8 cellular contexts compared by ENCODE assay signal in the genomic region with DNA sequence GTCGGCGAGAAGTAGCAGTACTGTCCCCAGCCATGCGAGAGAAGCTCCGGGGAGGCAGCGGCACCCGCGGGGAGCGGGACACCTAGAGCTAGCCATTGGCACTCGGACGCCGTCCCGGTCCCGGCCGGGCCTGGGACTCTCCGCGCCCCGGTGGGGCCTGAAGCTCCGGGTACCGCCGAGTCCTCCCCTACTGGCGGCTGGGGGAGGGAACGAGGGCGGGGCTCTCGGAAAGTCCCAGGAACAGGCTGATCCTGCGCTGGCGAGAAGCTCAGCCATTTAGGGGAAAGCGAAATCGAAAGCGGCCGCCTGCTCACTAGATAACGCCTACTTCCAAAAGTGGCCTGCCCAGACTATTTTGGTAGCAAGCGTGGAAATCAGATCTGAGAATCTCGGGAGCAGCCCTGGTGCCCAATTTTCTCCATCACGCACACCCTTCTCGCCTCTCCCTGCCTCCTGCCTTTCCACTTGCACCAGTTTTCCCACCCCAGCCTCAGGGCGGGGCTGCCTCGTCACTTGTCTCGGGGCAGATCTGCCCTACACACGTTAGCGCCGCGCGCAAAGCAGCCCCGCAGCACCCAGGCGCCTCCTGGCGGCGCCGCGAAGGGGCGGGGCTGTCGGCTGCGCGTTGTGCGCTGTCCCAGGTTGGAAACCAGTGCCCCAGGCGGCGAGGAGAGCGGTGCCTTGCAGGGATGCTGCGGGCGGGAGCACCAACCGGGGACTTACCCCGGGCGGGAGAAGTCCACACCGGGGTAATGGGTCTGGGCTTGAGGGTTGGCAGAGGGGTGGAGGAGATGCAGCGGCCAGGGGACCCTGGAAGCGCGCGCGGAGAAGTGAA. TPM values are rescaled to one million over a fixed set of nuclear protein-coding genes. Genes with fewer than 3 reads are reported as not detected.
DNase-seq lines count a peak whose midpoint lies in the region; FAIRE-seq and TF ChIP-seq lines count a peak whose summit lies in the region.

A gene (plus strand): TSS at position 652 of the 835 bp plus-strand sequence. CDS start 38 bp downstream, at position 690.
A gene with protein sequence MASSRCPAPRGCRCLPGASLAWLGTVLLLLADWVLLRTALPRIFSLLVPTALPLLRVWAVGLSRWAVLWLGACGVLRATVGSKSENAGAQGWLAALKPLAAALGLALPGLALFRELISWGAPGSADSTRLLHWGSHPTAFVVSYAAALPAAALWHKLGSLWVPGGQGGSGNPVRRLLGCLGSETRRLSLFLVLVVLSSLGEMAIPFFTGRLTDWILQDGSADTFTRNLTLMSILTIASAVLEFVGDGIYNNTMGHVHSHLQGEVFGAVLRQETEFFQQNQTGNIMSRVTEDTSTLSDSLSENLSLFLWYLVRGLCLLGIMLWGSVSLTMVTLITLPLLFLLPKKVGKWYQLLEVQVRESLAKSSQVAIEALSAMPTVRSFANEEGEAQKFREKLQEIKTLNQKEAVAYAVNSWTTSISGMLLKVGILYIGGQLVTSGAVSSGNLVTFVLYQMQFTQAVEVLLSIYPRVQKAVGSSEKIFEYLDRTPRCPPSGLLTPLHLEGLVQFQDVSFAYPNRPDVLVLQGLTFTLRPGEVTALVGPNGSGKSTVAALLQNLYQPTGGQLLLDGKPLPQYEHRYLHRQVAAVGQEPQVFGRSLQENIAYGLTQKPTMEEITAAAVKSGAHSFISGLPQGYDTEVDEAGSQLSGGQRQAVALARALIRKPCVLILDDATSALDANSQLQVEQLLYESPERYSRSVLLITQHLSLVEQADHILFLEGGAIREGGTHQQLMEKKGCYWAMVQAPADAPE (minus strand): TSS at position 164 of the 835 bp plus-strand sequence. CDS start 68 bp downstream, at position 96.

- peak; percentile 64 for TF ChIP-seq POLR2A in endothelial cell of umbilical vein (IDR thresholded peaks at IDR 0.05; ENCODE audit: low read depth, low read length)

- H3K4me3 ChIP-seq in OCI-LY7 (ENCODE audit: low read depth, low read length, poor library complexity, severe bottlenecking), result peak within 1 kb of the TSS; percentile 83
- H3K4me3 ChIP-seq in endothelial cell of umbilical vein (replicated peaks in 1 of 3; ENCODE audit: insufficient read depth in 1 of 3, low read depth in 1 of 3, low read length in 3 of 3), result peak within 1 kb of the TSS; percentile 63 to 83 (median 75)
- peak within 1 kb of the TSS; percentile 95 for H3K4me3 ChIP-seq in mononuclear cell (ENCODE audit: low read length)

- H3K27me3 ChIP-seq in endothelial cell of umbilical vein (ENCODE audit: control insufficient read depth in 2 of 2, insufficient read depth in 2 of 2, low read length in 2 of 2), result peaks cover 2 to 15% of the 10 kb centered on the region in 2 experiments
- H3K27me3 ChIP-seq in mononuclear cell (ENCODE audit: insufficient read depth, low read length), result no peaks in the 10 kb centered on the region

- CTCF ChIA-PET in OCI-LY7 (lab: Charles Lee; ENCODE audit: unreplicated experiment) (interaction anchor here (0.6 to 1.5 kb wide), 5 partner anchors 9 to 661 kb away, joined by 3 to 6 read pairs (median 4); a partner anchor contains a TSS), endothelial cell of umbilical vein (lab: Charles Lee) (interaction anchor here (0.8 to 8.1 kb wide), 20 partner anchors 8 to 464 kb away, joined by 3 to 274 read pairs (median 6); a partner anchor contains a TSS)

- TF ChIP-seq CTCF in GM20000 (IDR thresholded peaks at IDR 0.05; ENCODE audit: extremely low read depth, missing control alignments), result peak; percentile 84
- peak; percentile 81 for TF ChIP-seq CTCF in OCI-LY7 (conservative IDR thresholded peaks at IDR 0.05; ENCODE audit: low read length)
- peak; percentile 82 to 86 for TF ChIP-seq CTCF in endothelial cell of umbilical vein (IDR thresholded peaks at IDR 0.05; ENCODE audit: extremely low read depth in 1 of 2, insufficient read depth in 1 of 2, low read depth in 1 of 2, low read length in 2 of 2)

- DNase-seq in D341Med (ENCODE audit: low spot score) (peak; percentile 94), GM20000 (ENCODE audit: low spot score) (peak; percentile 95), HT-29 (ENCODE audit: low spot score) (peak; percentile 92), OCI-LY7 (ENCODE audit: low spot score) (peak; percentile 94), activated T-cell treated with anti-CD3 and anti-CD28 coated beads for 1 hour (ENCODE audit: low read depth) (peak; percentile 88), endothelial cell of umbilical vein (ENCODE audit: low read depth, low spot score) (peak; percentile 96)
- peak; percentile 89 to 95 for DNase-seq in stimulated activated CD8-positive, alpha-beta memory T cell treated with anti-CD3 and anti-CD28 coated beads, Interleukin-2, amount 100 ng/mL, for 48 hours (ENCODE audit: low read depth in 2 of 2)

- H3K9me3 ChIP-seq in OCI-LY7 (ENCODE audit: low read length) (no peaks in the 10 kb centered on the region), endothelial cell of umbilical vein (replicated peaks; ENCODE audit: control insufficient read depth, insufficient read depth, low read length) (no peaks in the 10 kb centered on the region), mononuclear cell (ENCODE audit: low read depth, low read length) (no peaks in the 10 kb centered on the region)

- peak within 1 kb of the TSS; percentile 99 for H3K4me2 ChIP-seq in OCI-LY7 (ENCODE audit: low read length)
- peak within 1 kb of the TSS; percentile 75 for H3K4me2 ChIP-seq in endothelial cell of umbilical vein (ENCODE audit: insufficient read depth, low read length)

- BruUV-seq in OCI-LY7 (replicated peaks; lab: Mats Ljungman, UMichigan), result no TSS peak
- BruUV-seq in endothelial cell of umbilical vein (replicated peaks; lab: Mats Ljungman, UMichigan), result no TSS peak

- dilution Hi-C loops in endothelial cell of umbilical vein (cut with MboI; ENCODE audit: extremely low pct_ligation_motif_present, low sequenced_read_pairs), result no loop called here

- H2AFZ ChIP-seq in OCI-LY7 (ENCODE audit: low read length), result peak within 1 kb of the TSS; percentile 49
- H2AFZ ChIP-seq in endothelial cell of umbilical vein (ENCODE audit: low read depth, low read length), result peak within 1 kb of the TSS; percentile 61

- FAIRE-seq in endothelial cell of umbilical vein (lab: Jason Lieb, UNC), result peak; percentile 96

- intact Hi-C loops in OCI-LY7 (cut with micrococcal nuclease; ENCODE audit: unreplicated experiment), result loop anchor here (1.0 kb wide), 3 partner anchors 9 to 15 kb away; a partner anchor contains a TSS
- intact Hi-C loops in endothelial cell of umbilical vein (cut with micrococcal nuclease), result loop anchor here (1.0 kb wide), 3 partner anchors 9 to 27 kb away; a partner anchor contains a TSS

- POLR2A ChIA-PET in OCI-LY7 (lab: Charles Lee) (interaction anchor here (0.6 to 7.7 kb wide), 13 partner anchors 9 to 753 kb away, joined by 3 to 88 read pairs (median 4); a partner anchor contains a TSS), endothelial cell of umbilical vein (lab: Charles Lee) (interaction anchor here (1.4 to 2.2 kb wide), 2 partner anchors 15 to 118 kb away, joined by 7 to 12 read pairs; a partner anchor contains a TSS)

- H4K20me1 ChIP-seq in OCI-LY7 (ENCODE audit: insufficient read depth, low read length) (no peaks in the 10 kb centered on the region), endothelial cell of umbilical vein (replicated peaks; ENCODE audit: control insufficient read depth, extremely low read depth, insufficient read depth, low read length) (no peaks in the 10 kb centered on the region)

- no peaks in the 10 kb centered on the region for H3K9me1 ChIP-seq in endothelial cell of umbilical vein (replicated peaks; ENCODE audit: control insufficient read depth, extremely low read depth, insufficient read depth, low read length)

- H3K9me2 ChIP-seq in OCI-LY7 (ENCODE audit: insufficient read depth, low read length), result no peaks in the 10 kb centered on the region

- H3K9ac ChIP-seq in endothelial cell of umbilical vein (replicated peaks; ENCODE audit: extremely low read depth, insufficient read depth, low read length), result peak within 1 kb of the TSS; percentile 50

- H3K79me2 ChIP-seq in OCI-LY7 (ENCODE audit: insufficient read depth, low read depth, low read length) (peaks cover 42% of the 10 kb centered on the region), endothelial cell of umbilical vein (ENCODE audit: control insufficient read depth, insufficient read depth, low read length) (no peaks in the 10 kb centered on the region)

- H3K36me3 ChIP-seq in OCI-LY7 (ENCODE audit: insufficient read depth, low read length), result peaks cover 50% of the 10 kb centered on the region
- H3K36me3 ChIP-seq in endothelial cell of umbilical vein (ENCODE audit: control insufficient read depth in 2 of 2, extremely low read depth in 1 of 2, insufficient read depth in 2 of 2, low read length in 2 of 2), result no peaks in the 10 kb centered on the region

- peak within 1 kb of the TSS; percentile 83 for H3K27ac ChIP-seq in OCI-LY7 (ENCODE audit: low read depth, low read length, poor library complexity, severe bottlenecking)
- H3K27ac ChIP-seq in endothelial cell of umbilical vein (ENCODE audit: insufficient read depth, low read depth, low read length), result peak within 1 kb of the TSS; percentile 18

- H3K4me1 ChIP-seq in OCI-LY7 (ENCODE audit: insufficient read depth, low read length, poor library complexity, severe bottlenecking) (peaks cover 58% of the 10 kb centered on the region), endothelial cell of umbilical vein (ENCODE audit: control insufficient read depth, extremely low read depth, insufficient read depth, low read length) (peaks cover 13% of the 10 kb centered on the region), mononuclear cell (ENCODE audit: insufficient read depth, low read length) (peaks cover 78% of the 10 kb centered on the region)

RNA-seq across cellular contexts. Expression of the first gene that starts in this region (rescaled TPM):
- total RNA-seq in HT-29 (2014; rRNA removed; shearing (Covaris generic)), result 2.1 and 4.4 TPM in 2 replicates
- 149 and 158 TPM in 2 replicates for total RNA-seq in OCI-LY7 (2014; rRNA removed; shearing (Covaris generic))
- total RNA-seq in OCI-LY7 (2022), result 193 and 207 TPM in 2 replicates
- total RNA-seq in endothelial cell of umbilical vein, result 2.7 and 6.3 TPM in 2 replicates
- 6.3 and 6.4 TPM in 2 replicates for polyA plus RNA-seq in endothelial cell of umbilical vein
- polyA plus RNA-seq in endothelial cell of umbilical vein (2011; cell fraction: cytosol; rRNA removed), result 4.5 and 5.0 TPM in 2 replicates
- 1.0 and 1.7 TPM in 2 replicates for polyA plus RNA-seq in endothelial cell of umbilical vein (2011; cell fraction: nucleus; rRNA removed)
- polyA plus RNA-seq in endothelial cell of umbilical vein (2012), result 5.1 and 8.4 TPM in 2 replicates
- polyA minus RNA-seq in endothelial cell of umbilical vein, result 2.1 and 4.6 TPM in 2 replicates
- 11.1 TPM for polyA minus RNA-seq in endothelial cell of umbilical vein (2011; cell fraction: cytosol; rRNA and poly(A)+ RNA removed)
- not detected in 2 replicates for polyA minus RNA-seq in endothelial cell of umbilical vein (2011; cell fraction: nucleus; rRNA and poly(A)+ RNA removed)
- total RNA-seq in mononuclear cell, result 18.7 TPM

RNA-seq across cellular contexts. Expression of the second gene that starts in this region (rescaled TPM):
- 15.2 and 20.9 TPM in 2 replicates for total RNA-seq in HT-29 (2014; rRNA removed; shearing (Covaris generic))
- 62.1 and 85.9 TPM in 2 replicates for total RNA-seq in OCI-LY7 (2014; rRNA removed; shearing (Covaris generic))
- total RNA-seq in OCI-LY7 (2022), result 66.3 and 75.0 TPM in 2 replicates
- total RNA-seq in endothelial cell of umbilical vein, result 18.8 and 25.9 TPM in 2 replicates
- polyA plus RNA-seq in endothelial cell of umbilical vein, result 15.6 and 17.2 TPM in 2 replicates
- 14.7 and 16.3 TPM in 2 replicates for polyA plus RNA-seq in endothelial cell of umbilical vein (2011; cell fraction: cytosol; rRNA removed)
- 13.8 TPM in 2 replicates for polyA plus RNA-seq in endothelial cell of umbilical vein (2011; cell fraction: nucleus; rRNA removed)
- polyA plus RNA-seq in endothelial cell of umbilical vein (2012), result 31.2 and 34.9 TPM in 2 replicates
- 21.4 and 23.8 TPM in 2 replicates for polyA minus RNA-seq in endothelial cell of umbilical vein
- 36.5 TPM for polyA minus RNA-seq in endothelial cell of umbilical vein (2011; cell fraction: cytosol; rRNA and poly(A)+ RNA removed)
- 3.1 and 4.5 TPM in 2 replicates for polyA minus RNA-seq in endothelial cell of umbilical vein (2011; cell fraction: nucleus; rRNA and poly(A)+ RNA removed)
- total RNA-seq in mononuclear cell, result 67.2 TPM

Comparison
In these comparisons a context has a peak if more than half of its experiments do, and no peak if none do; other contexts are left out.
1. Peak in every context shown above with its lines: DNase-seq, H3K4me3 ChIP-seq and H3K27ac ChIP-seq.